In genomic region chr22:20550851-20551744, GRCh38 we compare ENCODE assay signal across 8 cellular contexts. TPM values are rescaled to one million over a fixed set of nuclear protein-coding genes. Genes with fewer than 3 reads are reported as not detected.
DNase-seq lines count a peak whose midpoint lies in the region; TF ChIP-seq lines count a peak whose summit lies in the region.

No MANE protein-coding gene starts in this region.

- H3K36me3 ChIP-seq in vagina, result peaks cover 0 to 14% of the 10 kb centered on the region in 2 donors

- peak overlapping the region; percentile 54 for H3K4me3 Mint-ChIP-seq in activated T-helper 2 cell treated with anti-CD3 and anti-CD28 coated beads, Interferon-gamma antibody, Interleukin-2, Interleukin-4, amounts not matched to agents 10 μg/mL and 5 μg/mL and 100 μg/mL, durations not matched to agents 14 hours and 24 hours and 36 hours (ENCODE audit: low read depth)
- peak overlapping the region; percentile 43 for H3K4me3 Mint-ChIP-seq in osteocyte (ENCODE audit: unreplicated experiment)

- H3K4me3 ChIP-seq in foreskin fibroblast (ENCODE audit: low read depth in 1 of 2, low read length in 2 of 2) (no peak overlapping the region), vagina (peak overlapping the region in 1 of 2 donors; percentile 9)

- H3K9me3 Mint-ChIP-seq in activated T-helper 2 cell treated with anti-CD3 and anti-CD28 coated beads, Interferon-gamma antibody, Interleukin-2, Interleukin-4, amounts not matched to agents 10 μg/mL and 5 μg/mL and 100 μg/mL, durations not matched to agents 14 hours and 24 hours and 36 hours, result no peaks in the 10 kb centered on the region
- no peaks in the 10 kb centered on the region for H3K9me3 Mint-ChIP-seq in osteocyte (ENCODE audit: unreplicated experiment)

- H3K9me3 ChIP-seq in vagina, result no peaks in the 10 kb centered on the region

- peaks cover 54% of the 10 kb centered on the region for H3K36me3 Mint-ChIP-seq in activated T-helper 2 cell treated with anti-CD3 and anti-CD28 coated beads, Interferon-gamma antibody, Interleukin-2, Interleukin-4, amounts not matched to agents 10 μg/mL and 5 μg/mL and 100 μg/mL, durations not matched to agents 14 hours and 24 hours and 36 hours (ENCODE audit: low read depth)
- H3K36me3 Mint-ChIP-seq in osteocyte (ENCODE audit: unreplicated experiment), result no peaks in the 10 kb centered on the region

- peaks cover 70% of the 10 kb centered on the region for H3K4me1 ChIP-seq in vagina

- H3K27ac Mint-ChIP-seq in activated T-helper 2 cell treated with anti-CD3 and anti-CD28 coated beads, Interferon-gamma antibody, Interleukin-2, Interleukin-4, amounts not matched to agents 10 μg/mL and 5 μg/mL and 100 μg/mL, durations not matched to agents 14 hours and 24 hours and 36 hours, result peak overlapping the region; percentile 94
- peak overlapping the region; percentile 95 for H3K27ac Mint-ChIP-seq in osteocyte (ENCODE audit: unreplicated experiment)

- no peak for TF ChIP-seq CTCF in GM20000 (IDR thresholded peaks at IDR 0.05; ENCODE audit: extremely low read depth, missing control alignments)
- TF ChIP-seq CTCF in foreskin fibroblast (IDR thresholded peaks at IDR 0.05; ENCODE audit: low read depth, low read length), result no peak
- no peak for TF ChIP-seq CTCF in osteocyte (IDR thresholded peaks at IDR 0.05)
- TF ChIP-seq CTCF in vagina (IDR thresholded peaks at IDR 0.05), result no peak

- TF ChIP-seq POLR2A in vagina (IDR thresholded peaks at IDR 0.05), result no peak

- H3K27ac ChIP-seq in vagina, result peak overlapping the region; percentile 92

- DNase-seq in GM20000 (ENCODE audit: low spot score) (peak; percentile 32), foreskin fibroblast (peak; percentile 69 to 82), osteocyte (ENCODE audit: extremely low spot score, unreplicated experiment) (no peak), vagina (ENCODE audit: extremely low spot score in 2 of 2) (no peak), NCI-H345 treated with DMSO at 0.1 percent for 48 hours (lab: John Stamatoyannopoulos, UW; ENCODE audit: unreplicated experiment) (no peak), NCI-H226 (no peak), NCI-H526 treated with DMSO at 0.1 percent for 48 hours (lab: John Stamatoyannopoulos, UW) (no peak)
- DNase-seq in activated T-helper 2 cell treated with anti-CD3 and anti-CD28 coated beads, Interferon-gamma antibody, Interleukin-2, Interleukin-4, amounts not matched to agents 10 μg/mL and 5 μg/mL and 100 μg/mL, durations not matched to agents 14 hours and 24 hours and 36 hours (ENCODE audit: low spot score), result peak; percentile 18

- H3K27me3 ChIP-seq in vagina, result no peaks in the 10 kb centered on the region

- H3K4me1 Mint-ChIP-seq in activated T-helper 2 cell treated with anti-CD3 and anti-CD28 coated beads, Interferon-gamma antibody, Interleukin-2, Interleukin-4, amounts not matched to agents 10 μg/mL and 5 μg/mL and 100 μg/mL, durations not matched to agents 14 hours and 24 hours and 36 hours (ENCODE audit: low read depth), result peaks cover 66% of the 10 kb centered on the region
- peaks cover 84% of the 10 kb centered on the region for H3K4me1 Mint-ChIP-seq in osteocyte (ENCODE audit: unreplicated experiment)

- H3K27me3 Mint-ChIP-seq in activated T-helper 2 cell treated with anti-CD3 and anti-CD28 coated beads, Interferon-gamma antibody, Interleukin-2, Interleukin-4, amounts not matched to agents 10 μg/mL and 5 μg/mL and 100 μg/mL, durations not matched to agents 14 hours and 24 hours and 36 hours (ENCODE audit: low read depth), result no peaks in the 10 kb centered on the region
- H3K27me3 Mint-ChIP-seq in osteocyte (ENCODE audit: unreplicated experiment), result no peaks in the 10 kb centered on the region

- intact Hi-C loops in activated T-helper 2 cell treated with anti-CD3 and anti-CD28 coated beads, Interferon-gamma antibody, Interleukin-2, Interleukin-4, amounts not matched to agents 10 μg/mL and 5 μg/mL and 100 μg/mL, durations not matched to agents 14 hours and 24 hours and 36 hours (cut with micrococcal nuclease), result loop anchor here (2.0 kb wide), 2 partner anchors 28 to 42 kb away; no protein-coding TSS in a partner anchor
- intact Hi-C loops in vagina (cut with DNase I), result loop anchor here (5.0 kb wide), 1 partner anchor 44 kb away; the partner anchor contains the start of gene MED15

RNA-seq across cellular contexts. Expression of gene MED15, which starts 43.7 kb away (rescaled TPM):
- total RNA-seq in activated T-helper 2 cell treated with anti-CD3 and anti-CD28 coated beads, Interferon-gamma antibody, Interleukin-2, Interleukin-4, amounts not matched to agents 10 μg/mL and 5 μg/mL and 100 μg/mL, durations not matched to agents 14 hours and 24 hours and 36 hours, result 123 and 129 TPM in 2 replicates
- total RNA-seq in osteocyte, result 104 TPM in 2 replicates
- total RNA-seq in vagina, result 72.2 TPM

RNA-seq across cellular contexts. Expression of gene KLHL22, which starts 55.5 kb away (rescaled TPM):
- total RNA-seq in activated T-helper 2 cell treated with anti-CD3 and anti-CD28 coated beads, Interferon-gamma antibody, Interleukin-2, Interleukin-4, amounts not matched to agents 10 μg/mL and 5 μg/mL and 100 μg/mL, durations not matched to agents 14 hours and 24 hours and 36 hours, result 34.0 and 38.0 TPM in 2 replicates
- 44.7 and 46.3 TPM in 2 replicates for total RNA-seq in osteocyte
- total RNA-seq in vagina, result 20.1 TPM

Comparison
In these comparisons a context has a peak if more than half of its experiments do, and no peak if none do; other contexts are left out.
1. DNase-seq: peak in GM20000 (single experiment), activated T-helper 2 cell treated with anti-CD3 and anti-CD28 coated beads, Interferon-gamma antibody, Interleukin-2, Interleukin-4, amounts not matched to agents 10 μg/mL and 5 μg/mL and 100 μg/mL, durations not matched to agents 14 hours and 24 hours and 36 hours (single experiment) and foreskin fibroblast (2 of 2); none in osteocyte (single experiment), vagina (0 of 2), NCI-H345 treated with DMSO at 0.1 percent for 48 hours (single experiment), NCI-H226 (single experiment) and NCI-H526 treated with DMSO at 0.1 percent for 48 hours (single experiment).